Comparison of ENCODE assay signal across 11 cellular contexts in genomic region chr5:17221843-17222614, GRCh38. TPM values are rescaled to one million over a fixed set of nuclear protein-coding genes. Genes with fewer than 3 reads are reported as not detected.
A peak's percentile ranks its signal among the peaks of the same experiment; 100 is the strongest.
DNase-seq lines count a peak whose midpoint lies in the region; ATAC-seq, FAIRE-seq and TF ChIP-seq lines count a peak whose summit lies in the region.
"Had no signal": no experiment of that assay in that cellular context is flagged by ENCODE, and none has a peak within 500 bp of the region (broad histone marks: within the 10 kb centered on the region; RNA-seq: fewer than 3 reads in every experiment).

No MANE protein-coding gene starts in this region.

- H3K4me2 ChIP-seq in KMS-11 = peak overlapping the region; percentile 94
- H3K4me2 ChIP-seq in neural progenitor cell = peak overlapping the region; percentile 97

- TF ChIP-seq CTCF in KMS-11 (conservative IDR thresholded peaks at IDR 0.05; ENCODE audit: low read depth, low read length) (no peak), neural progenitor cell (IDR thresholded peaks at IDR 0.05) (no peak)

- H4K20me1 ChIP-seq in KMS-11 (ENCODE audit: insufficient read depth) (no peaks in the 10 kb centered on the region), neural progenitor cell (ENCODE audit: low read depth) (peaks cover 84% of the 10 kb centered on the region)

- H3K9me3 Mint-ChIP-seq in neural progenitor cell = peaks cover 54% of the 10 kb centered on the region
- H3K9me3 Mint-ChIP-seq: activated CD4-positive, alpha-beta T cell treated with anti-CD3 and anti-CD28 coated beads, Interleukin-2, amount 10 ng/mL, durations not matched to agents 7 days and 5 days had no signal

- ATAC-seq in HG03045 (IDR thresholded peaks at IDR 0.05; ENCODE audit: unreplicated experiment) = no peak
- ATAC-seq in HG03565 (IDR thresholded peaks at IDR 0.05; ENCODE audit: unreplicated experiment) = no peak

- H3K79me2 ChIP-seq in KMS-11 (ENCODE audit: insufficient read depth, low read depth) (peaks cover 57% of the 10 kb centered on the region), neural progenitor cell (ENCODE audit: low read depth) (peaks cover 95% of the 10 kb centered on the region)

- H3K9me3 ChIP-seq in neural progenitor cell (ENCODE audit: low read depth) = no peaks in the 10 kb centered on the region
- H3K9me3 ChIP-seq: adrenal gland had no signal

- H3K36me3 Mint-ChIP-seq in neural progenitor cell = peaks cover 69% of the 10 kb centered on the region

- H3K4me1 ChIP-seq in KMS-11 (ENCODE audit: low read depth, poor library complexity, severe bottlenecking) (peaks cover 77% of the 10 kb centered on the region), neural progenitor cell (peaks cover 59% of the 10 kb centered on the region)
- H3K4me1 ChIP-seq: adrenal gland had no signal

- DNase-seq in GM19239 (ENCODE audit: insufficient read length, low spot score) (no peak), astrocyte of the hippocampus (ENCODE audit: low read depth, low spot score) (peak; percentile 72), neural progenitor cell (ENCODE audit: low spot score) (peak; percentile 22)
- no peak for DNase-seq in stimulated activated CD4-positive, alpha-beta T cell treated with anti-CD3 and anti-CD28 coated beads, Interleukin-12 subunit alpha, Interleukin-12 subunit beta, amount 100 ng/mL, for 4 hours
- DNase-seq in activated naive CD4-positive, alpha-beta T cell treated with Interleukin-2 at 50 U/mL for 16 hours = no peak
- DNase-seq: activated CD4-positive, alpha-beta T cell treated with anti-CD3 and anti-CD28 coated beads, Interleukin-2, amount 10 ng/mL, durations not matched to agents 7 days and 5 days; adrenal gland; NCI-H1092 had no signal

- no peaks in the 10 kb centered on the region for H3K27me3 ChIP-seq in KMS-11 (ENCODE audit: insufficient read depth, low read depth)
- no peaks in the 10 kb centered on the region for H3K27me3 ChIP-seq in neural progenitor cell
- H3K27me3 ChIP-seq: adrenal gland had no signal

- H3K4me3 ChIP-seq in KMS-11 (IDR thresholded peaks at IDR 0.05; ENCODE audit: insufficient read depth, low read depth, low read length) (no peak overlapping the region), neural progenitor cell (peak overlapping the region; percentile 12)
- H3K4me3 ChIP-seq: adrenal gland had no signal

- peak overlapping the region; percentile 0; the same call in 1 of the 2 replicates for H3K9ac ChIP-seq in KMS-11
- no peak overlapping the region for H3K9ac ChIP-seq in neural progenitor cell

- H3K36me3 ChIP-seq in KMS-11 (ENCODE audit: insufficient read depth) (no peaks in the 10 kb centered on the region), neural progenitor cell (no peaks in the 10 kb centered on the region)
- H3K36me3 ChIP-seq: adrenal gland had no signal

- peak; percentile 69 for FAIRE-seq in GM19239 (lab: Jason Lieb, UNC)

- peaks cover 11% of the 10 kb centered on the region for H3F3A ChIP-seq in neural progenitor cell (ENCODE audit: low read depth)

- H3K27ac ChIP-seq in KMS-11 (peak overlapping the region; percentile 41), neural progenitor cell (peak overlapping the region; percentile 50)
- H3K27ac ChIP-seq: adrenal gland had no signal

- H3K4me3 Mint-ChIP-seq in neural progenitor cell = peak overlapping the region; percentile 4
- H3K4me3 Mint-ChIP-seq: activated CD4-positive, alpha-beta T cell treated with anti-CD3 and anti-CD28 coated beads, Interleukin-2, amount 10 ng/mL, durations not matched to agents 7 days and 5 days had no signal

- no peak overlapping the region for H2AFZ ChIP-seq in KMS-11 (ENCODE audit: low read depth)
- H2AFZ ChIP-seq in neural progenitor cell (replicated peaks) = no peak overlapping the region

- peaks cover 23% of the 10 kb centered on the region for H3K4me1 Mint-ChIP-seq in neural progenitor cell

- peaks cover 10% of the 10 kb centered on the region for H3K27me3 Mint-ChIP-seq in neural progenitor cell (ENCODE audit: insufficient read depth, low read depth)

- H3K27ac Mint-ChIP-seq in neural progenitor cell = no peak overlapping the region
- H3K27ac Mint-ChIP-seq: activated CD4-positive, alpha-beta T cell treated with anti-CD3 and anti-CD28 coated beads, Interleukin-2, amount 10 ng/mL, durations not matched to agents 7 days and 5 days had no signal

RNA-seq across cellular contexts. Expression of gene BASP1, which starts 4.6 kb away (rescaled TPM):
- total RNA-seq in neural progenitor cell (ENCODE audit: low replicate concordance) = 158 and 215 TPM in 2 replicates

Comparison
In these comparisons a context has a peak if more than half of its experiments do, and no peak if none do; other contexts are left out.
1. DNase-seq: peak in astrocyte of the hippocampus (single experiment) and neural progenitor cell (single experiment); none in GM19239 (single experiment), stimulated activated CD4-positive, alpha-beta T cell treated with anti-CD3 and anti-CD28 coated beads, Interleukin-12 subunit alpha, Interleukin-12 subunit beta, amount 100 ng/mL, for 4 hours (single experiment) and activated naive CD4-positive, alpha-beta T cell treated with Interleukin-2 at 50 U/mL for 16 hours (single experiment).